In genomic region chr17:64131606-64132270, GRCh38 we compare ENCODE assay signal across 18 cellular contexts. TPM values are rescaled to one million over a fixed set of nuclear protein-coding genes. Genes with fewer than 3 reads are reported as not detected.
A peak's percentile ranks its signal among the peaks of the same experiment; 100 is the strongest.
DNase-seq lines count a peak whose midpoint lies in the region; ATAC-seq, FAIRE-seq and TF ChIP-seq lines count a peak whose summit lies in the region.
"Had no signal": no experiment of that assay in that cellular context is flagged by ENCODE, and none has a peak within 500 bp of the region (broad histone marks: within the 10 kb centered on the region; RNA-seq: fewer than 3 reads in every experiment).

No MANE protein-coding gene starts in this region.

- DNase-seq in T-helper 2 cell treated with Interferon-gamma antibody and Interleukin-4, amounts not matched to agents 5 μg/mL and 100 μg/mL, for 36 hours (ENCODE audit: low spot score): no peak
- DNase-seq in T-helper 2 cell (no peak), GM19239 (ENCODE audit: insufficient read length, low spot score) (no peak), ascending aorta (ENCODE audit: low spot score in 2 of 2) (no peak), NCI-H345 (lab: John Stamatoyannopoulos, UW) (no peak)
- DNase-seq in stimulated activated effector memory CD8-positive, alpha-beta T cell treated with anti-CD3 and anti-CD28 coated beads, Interleukin-12 subunit alpha, Interleukin-12 subunit beta, amount 100 ng/mL, for 72 hours (ENCODE audit: low spot score in 2 of 2): no peak
- no peak for DNase-seq in stimulated activated CD4-positive, alpha-beta T cell treated with anti-CD3 and anti-CD28 coated beads, Interleukin-15, amount 100 ng/mL, for 24 hours
- DNase-seq: 8988T; Calu3; glutamatergic neuron; islet precursor cell; Right ventricle myocardium superior; stimulated activated CD4-positive, alpha-beta T cell treated with anti-CD3 and anti-CD28 coated beads, Interleukin-2, amount 100 ng/mL, for 24 hours had no signal

- H3K27me3 Mint-ChIP-seq in T-helper 2 cell treated with Interferon-gamma antibody and Interleukin-4, amounts not matched to agents 5 μg/mL and 100 μg/mL, for 36 hours (ENCODE audit: low read depth): no peaks in the 10 kb centered on the region
- H3K27me3 Mint-ChIP-seq: activated naive CD4-positive, alpha-beta T cell treated with anti-CD3 and anti-CD28 coated beads, Interleukin-2, amount 50 U/mL, for 24 hours; central memory CD8-positive, alpha-beta T cell had no signal

- H3K27ac Mint-ChIP-seq in T-helper 2 cell treated with Interferon-gamma antibody and Interleukin-4, amounts not matched to agents 5 μg/mL and 100 μg/mL, for 36 hours: no peak overlapping the region
- peak overlapping the region; percentile 97 for H3K27ac Mint-ChIP-seq in stimulated activated effector memory CD8-positive, alpha-beta T cell treated with anti-CD3 and anti-CD28 coated beads, Interleukin-12 subunit alpha, Interleukin-12 subunit beta, amount 100 ng/mL, for 72 hours

- peak overlapping the region; percentile 33 to 98 for H3K27ac ChIP-seq in ascending aorta
- H3K27ac ChIP-seq: HL-60 had no signal

- no peaks in the 10 kb centered on the region for H3K9me3 ChIP-seq in ascending aorta
- H3K9me3 ChIP-seq: HAP-1 had no signal

- no peaks in the 10 kb centered on the region for H3K27me3 ChIP-seq in ascending aorta

- intact Hi-C loops in ascending aorta (cut with DNase I): loop anchor here (2.0 to 5.0 kb wide), 2 partner anchors 131 to 213 kb away; partner anchors contain the start of genes GH1 and TEX2

- ATAC-seq in stimulated activated effector memory CD8-positive, alpha-beta T cell treated with anti-CD3 and anti-CD28 coated beads, Interleukin-12 subunit alpha, Interleukin-12 subunit beta, amount 100 ng/mL, for 72 hours: no peak
- ATAC-seq in GM21367 (IDR thresholded peaks at IDR 0.05; ENCODE audit: unreplicated experiment): no peak

- H3K4me3 Mint-ChIP-seq in T-helper 2 cell treated with Interferon-gamma antibody and Interleukin-4, amounts not matched to agents 5 μg/mL and 100 μg/mL, for 36 hours: peak overlapping the region; percentile 90
- H3K4me3 Mint-ChIP-seq in stimulated activated effector memory CD8-positive, alpha-beta T cell treated with anti-CD3 and anti-CD28 coated beads, Interleukin-12 subunit alpha, Interleukin-12 subunit beta, amount 100 ng/mL, for 72 hours: peak overlapping the region; percentile 80

- no peak overlapping the region for H3K4me3 ChIP-seq in ascending aorta
- H3K4me3 ChIP-seq: HAP-1 had no signal

- peaks cover 17% of the 10 kb centered on the region for H3K36me3 Mint-ChIP-seq in T-helper 2 cell treated with Interferon-gamma antibody and Interleukin-4, amounts not matched to agents 5 μg/mL and 100 μg/mL, for 36 hours (ENCODE audit: low read depth)
- H3K36me3 Mint-ChIP-seq in stimulated activated effector memory CD8-positive, alpha-beta T cell treated with anti-CD3 and anti-CD28 coated beads, Interleukin-12 subunit alpha, Interleukin-12 subunit beta, amount 100 ng/mL, for 72 hours: peaks cover 38% of the 10 kb centered on the region
- H3K36me3 Mint-ChIP-seq: activated naive CD4-positive, alpha-beta T cell treated with anti-CD3 and anti-CD28 coated beads, Interleukin-2, amount 50 U/mL, for 24 hours had no signal

- H3K4me1 ChIP-seq in ascending aorta: peaks cover 3 to 16% of the 10 kb centered on the region in 2 donors

- H3K4me1 Mint-ChIP-seq in T-helper 2 cell treated with Interferon-gamma antibody and Interleukin-4, amounts not matched to agents 5 μg/mL and 100 μg/mL, for 36 hours (ENCODE audit: low read depth): peaks cover 33% of the 10 kb centered on the region
- H3K4me1 Mint-ChIP-seq in stimulated activated effector memory CD8-positive, alpha-beta T cell treated with anti-CD3 and anti-CD28 coated beads, Interleukin-12 subunit alpha, Interleukin-12 subunit beta, amount 100 ng/mL, for 72 hours: peaks cover 42% of the 10 kb centered on the region

- H3K36me3 ChIP-seq in ascending aorta: no peaks in the 10 kb centered on the region

- peak; percentile 73 for FAIRE-seq in GM19239 (lab: Jason Lieb, UNC)

- H3K9me3 Mint-ChIP-seq in T-helper 2 cell treated with Interferon-gamma antibody and Interleukin-4, amounts not matched to agents 5 μg/mL and 100 μg/mL, for 36 hours: no peaks in the 10 kb centered on the region
- no peaks in the 10 kb centered on the region for H3K9me3 Mint-ChIP-seq in stimulated activated effector memory CD8-positive, alpha-beta T cell treated with anti-CD3 and anti-CD28 coated beads, Interleukin-12 subunit alpha, Interleukin-12 subunit beta, amount 100 ng/mL, for 72 hours
- H3K9me3 Mint-ChIP-seq: activated naive CD4-positive, alpha-beta T cell treated with anti-CD3 and anti-CD28 coated beads, Interleukin-2, amount 50 U/mL, for 24 hours; central memory CD8-positive, alpha-beta T cell had no signal

- no peak for TF ChIP-seq CTCF in ascending aorta (IDR thresholded peaks at IDR 0.05)

RNA-seq across cellular contexts. Expression of gene ERN1, which starts 1.8 kb away (rescaled TPM):
- 26.5 TPM for total RNA-seq in ascending aorta
